Comparison of ENCODE assay signal across 8 cellular contexts in genomic region chr1:93447481-93448291, GRCh38. TPM values are rescaled to one million over a fixed set of nuclear protein-coding genes. Genes with fewer than 3 reads are reported as not detected.
DNase-seq lines count a peak whose midpoint lies in the region; ATAC-seq, FAIRE-seq and TF ChIP-seq lines count a peak whose summit lies in the region.

Gene FNBP1L, plus strand, starts transcription at chr1:93448118. Its CDS starts 164 bp downstream, at chr1:93448282.

- peak; percentile 76 for FAIRE-seq in urothelium cell line (lab: Jason Lieb, UNC)

- no peak for TF ChIP-seq CTCF in astrocyte of the cerebellum (IDR thresholded peaks at IDR 0.05; ENCODE audit: low read depth, low read length, missing control alignments)

- H3K4me3 ChIP-seq in astrocyte of the cerebellum (ENCODE audit: low read depth, low read length) = peak within 1 kb of the TSS; percentile 98

- DNase-seq in DMS53 treated with DMSO at 0.1 percent for 48 hours (lab: John Stamatoyannopoulos, UW; ENCODE audit: unreplicated experiment) = peak; percentile 90
- peak; percentile 73 for DNase-seq in NAMALWA (ENCODE audit: low spot score)
- DNase-seq in T-helper 2 cell = peak; percentile 29 to 60 (median 42)
- DNase-seq in astrocyte of the cerebellum (ENCODE audit: low read depth) = no peak
- DNase-seq in hepatic stellate cell (ENCODE audit: low spot score) = peak; percentile 42
- DNase-seq in pulmonary artery endothelial cell (ENCODE audit: low read depth, low spot score) = no peak
- DNase-seq in urothelium cell line (ENCODE audit: low spot score) = peak; percentile 94

- in situ Hi-C loops in astrocyte of the cerebellum (cut with HindIII; ENCODE audit: low sequenced_read_pairs) = no loop called here

- no peak for ATAC-seq in GM19467 (IDR thresholded peaks at IDR 0.05; ENCODE audit: unreplicated experiment)

RNA-seq across cellular contexts. Expression of gene FNBP1L, which starts in this region (rescaled TPM):
- total RNA-seq in pulmonary artery endothelial cell = 70.2 and 77.7 TPM in 2 replicates

Comparison
In these comparisons a context has a peak if more than half of its experiments do, and no peak if none do; other contexts are left out.
1. DNase-seq: peak in DMS53 treated with DMSO at 0.1 percent for 48 hours (single experiment), NAMALWA (single experiment), T-helper 2 cell (5 of 5), hepatic stellate cell (single experiment) and urothelium cell line (single experiment); none in astrocyte of the cerebellum (single experiment) and pulmonary artery endothelial cell (single experiment).